Comparison of ENCODE assay signal across 15 cellular contexts in genomic region chrX:132367314-132367713, GRCh38.
DNase-seq lines count a peak whose midpoint lies in the region; ATAC-seq and TF ChIP-seq lines count a peak whose summit lies in the region.
"Had no signal": no experiment of that assay in that cellular context is flagged by ENCODE, and none has a peak within 500 bp of the region (broad histone marks: within the 10 kb centered on the region; RNA-seq: fewer than 3 reads in every experiment).

No MANE protein-coding gene starts in this region.

- intact Hi-C loops in PC-9 (cut with micrococcal nuclease; ENCODE audit: unreplicated experiment): no loop called here

- CTCF ChIA-PET in PC-9 (lab: Charles Lee): no interaction called here

- DNase-seq in HAP-1 (ENCODE audit: low spot score in 2 of 2): peak; percentile 20 to 89
- no peak for DNase-seq in PC-9
- DNase-seq in iPS DF 4.7 (ENCODE audit: extremely low read depth, low spot score): peak; percentile 1
- DNase-seq in SW480 (ENCODE audit: low spot score): no peak
- no peak for DNase-seq in SKM-1 treated with dmso at 0.1 percent for 144 hours (lab: John Stamatoyannopoulos, UW; ENCODE audit: unreplicated experiment)
- DNase-seq: ACHN; BE2C; C1 segment of cervical spinal cord; CD4-positive, CD25-positive, alpha-beta regulatory T cell; CD8-positive, alpha-beta memory T cell; COR-L47; H9; IMR-90 had no signal

- H3F3A ChIP-seq in PC-9 (ENCODE audit: insufficient read depth, low read depth): peaks cover 25% of the 10 kb centered on the region; the same call in 1 of the 2 replicates

- no peaks in the 10 kb centered on the region for H3K9me3 ChIP-seq in HAP-1
- H3K9me3 ChIP-seq in PC-9 (ENCODE audit: insufficient read depth, low read depth): no peaks in the 10 kb centered on the region; the same call in 1 of the 2 replicates
- H3K9me3 ChIP-seq: BE2C had no signal

- ATAC-seq in GM18870 (IDR thresholded peaks at IDR 0.05; ENCODE audit: unreplicated experiment): no peak
- ATAC-seq: K562 had no signal

- POLR2A ChIA-PET in PC-9 (lab: Charles Lee; ENCODE audit: unreplicated experiment): no interaction called here

- no TSS peak for BruUV-seq in PC-9 (replicated peaks; lab: Mats Ljungman, UMichigan)

- H3K4me3 ChIP-seq in HAP-1 (no peak overlapping the region), PC-9 (no peak overlapping the region)
- H3K4me3 ChIP-seq: K562 had no signal

- H3K27ac ChIP-seq in PC-9: peak overlapping the region; percentile 30

- no peaks in the 10 kb centered on the region for H3K79me2 ChIP-seq in PC-9 (ENCODE audit: low read depth)

- H4K20me1 ChIP-seq in PC-9 (ENCODE audit: insufficient read depth): no peaks in the 10 kb centered on the region

- in situ Hi-C loops in HAP-1 (cut with MboI; ENCODE audit: low sequenced_read_pairs): no loop called here

- H3K4me2 ChIP-seq in PC-9: peak overlapping the region; percentile 49

- H3K4me1 ChIP-seq in HAP-1 (peaks cover 12% of the 10 kb centered on the region), PC-9 (replicated peaks; ENCODE audit: insufficient read depth) (peaks cover 37% of the 10 kb centered on the region)
- H3K4me1 ChIP-seq: BE2C had no signal

- no peaks in the 10 kb centered on the region for H3K9me2 ChIP-seq in PC-9 (ENCODE audit: insufficient read depth)

- no peak for TF ChIP-seq CTCF in PC-9 (conservative IDR thresholded peaks at IDR 0.05)

- no peaks in the 10 kb centered on the region for H3K36me3 ChIP-seq in HAP-1 (replicated peaks)
- H3K36me3 ChIP-seq in PC-9 (ENCODE audit: low read depth): no peaks in the 10 kb centered on the region
- H3K36me3 ChIP-seq: BE2C had no signal

- H3K27me3 ChIP-seq in HAP-1 (ENCODE audit: low read depth) (no peaks in the 10 kb centered on the region), PC-9 (ENCODE audit: insufficient read depth, low read depth) (no peaks in the 10 kb centered on the region)
- H3K27me3 ChIP-seq: BE2C had no signal

- H2AFZ ChIP-seq in PC-9: no peak overlapping the region

Comparison
In these comparisons a context has a peak if more than half of its experiments do, and no peak if none do; other contexts are left out.
1. DNase-seq: peak in HAP-1 (2 of 2) and iPS DF 4.7 (single experiment); none in PC-9 (0 of 2), SW480 (single experiment) and SKM-1 treated with dmso at 0.1 percent for 144 hours (single experiment).